Comparison of ENCODE assay signal across 20 cellular contexts in genomic region chr20:36485286-36485685, GRCh38. TPM values are rescaled to one million over a fixed set of nuclear protein-coding genes. Genes with fewer than 3 reads are reported as not detected.
"Had no signal": no experiment of that assay in that cellular context is flagged by ENCODE, and none has a peak within 500 bp of the region (broad histone marks: within the 10 kb centered on the region; RNA-seq: fewer than 3 reads in every experiment).

No MANE protein-coding gene starts in this region.

- H3K27me3 Mint-ChIP-seq: T-helper 17 cell had no signal

- DNase-seq: activated CD4-positive, alpha-beta T cell treated with anti-CD3 and anti-CD28 coated beads for 48 hours; activated CD4-positive, alpha-beta T cell treated with anti-CD3 and anti-CD28 coated beads, Interleukin-2, amount 50 U/mL, for 4 hours; activated CD4-positive, CD25-positive, alpha-beta regulatory T cell treated with anti-CD3 and anti-CD28 coated beads, Interleukin-2, amount 50 U/mL, for 72 hours; activated CD8-positive, alpha-beta memory T cell treated with anti-CD3 and anti-CD28 coated beads, Interleukin-2, amount 50 U/mL, for 48 hours; activated CD8-positive, alpha-beta T cell treated with anti-CD3 and anti-CD28 coated beads, Interleukin-2, amount 10 ng/mL, durations not matched to agents 7 days and 5 days; activated naive CD4-positive, alpha-beta T cell treated with anti-CD3 and anti-CD28 coated beads, Interleukin-2, amount 50 U/mL, for 16 hours; activated T-cell treated with anti-CD3 and anti-CD28 coated beads, Interleukin-2, amount 50 U/mL, for 1 hour; aorta; Kasumi-1; NCI-H1694; NCI-H2029; NCI-H2107; NCI-H226; NCI-H526; NCI-H82; SIG-M5; T-helper 17 cell; T-helper 9 cell had no signal

- H3K27ac Mint-ChIP-seq: activated CD8-positive, alpha-beta T cell treated with anti-CD3 and anti-CD28 coated beads, Interleukin-2, amount 10 ng/mL, durations not matched to agents 7 days and 5 days; T-helper 17 cell had no signal

- H3K9me3 Mint-ChIP-seq: WTC11 had no signal

- H3K4me1 Mint-ChIP-seq: WTC11 had no signal

- H3K36me3 Mint-ChIP-seq: WTC11 had no signal

- H3K4me3 Mint-ChIP-seq: activated CD8-positive, alpha-beta T cell treated with anti-CD3 and anti-CD28 coated beads, Interleukin-2, amount 10 ng/mL, durations not matched to agents 7 days and 5 days; T-helper 17 cell; WTC11 had no signal

RNA-seq across cellular contexts. Expression of gene MYL9, which starts 56.0 kb away (rescaled TPM):
- total RNA-seq: OCI-LY7 had no signal
